In genomic region chr1:12230549-12231275, GRCh38 we compare ENCODE assay signal across 8 cellular contexts. TPM values are rescaled to one million over a fixed set of nuclear protein-coding genes. Genes with fewer than 3 reads are reported as not detected.
DNase-seq lines count a peak whose midpoint lies in the region; ATAC-seq and TF ChIP-seq lines count a peak whose summit lies in the region.

No MANE protein-coding gene starts in this region.

- H3K4me3 ChIP-seq in epithelial cell of proximal tubule (ENCODE audit: low read depth, low read length) (peak overlapping the region; percentile 84), mucosa of rectum (ENCODE audit: low read length in 2 of 2) (peak overlapping the region; percentile 74 to 92), aorta (ENCODE audit: low read length in 2 of 2) (peak overlapping the region; percentile 88 to 94)

- TF ChIP-seq CTCF in HFFc6 (IDR thresholded peaks at IDR 0.05) (no peak), epithelial cell of proximal tubule (conservative IDR thresholded peaks at IDR 0.05; ENCODE audit: low read depth, low read length) (no peak)

- H3K4me1 Mint-ChIP-seq in HFFc6 (ENCODE audit: low read depth) = peaks cover 7% of the 10 kb centered on the region
- H3K4me1 Mint-ChIP-seq in T-helper 2 cell treated with Interferon-gamma antibody and Interleukin-4, amounts not matched to agents 5 μg/mL and 100 μg/mL, for 36 hours (ENCODE audit: low read depth) = peaks cover 10% of the 10 kb centered on the region

- no peaks in the 10 kb centered on the region for H3K9me3 Mint-ChIP-seq in HFFc6
- H3K9me3 Mint-ChIP-seq in T-helper 2 cell treated with Interferon-gamma antibody and Interleukin-4, amounts not matched to agents 5 μg/mL and 100 μg/mL, for 36 hours = no peaks in the 10 kb centered on the region

- no peaks in the 10 kb centered on the region for H3K36me3 Mint-ChIP-seq in HFFc6 (ENCODE audit: low read depth)
- H3K36me3 Mint-ChIP-seq in T-helper 2 cell treated with Interferon-gamma antibody and Interleukin-4, amounts not matched to agents 5 μg/mL and 100 μg/mL, for 36 hours (ENCODE audit: low read depth) = peaks cover 5% of the 10 kb centered on the region

- H3K27me3 ChIP-seq in mucosa of rectum (ENCODE audit: control insufficient read depth in 2 of 2, insufficient read depth in 2 of 2, low read length in 2 of 2) (no peaks in the 10 kb centered on the region), aorta (ENCODE audit: control insufficient read depth in 1 of 2, insufficient read depth in 2 of 2, low read length in 1 of 2) (no peaks in the 10 kb centered on the region)

- peak overlapping the region; percentile 90 for H3K4me3 Mint-ChIP-seq in HFFc6
- H3K4me3 Mint-ChIP-seq in T-helper 2 cell treated with Interferon-gamma antibody and Interleukin-4, amounts not matched to agents 5 μg/mL and 100 μg/mL, for 36 hours = peak overlapping the region; percentile 86

- 0% methylated on average over 30 to 36 of the region's 36 CpGs for WGBS in aorta, 2 donors

- peak; percentile 84 for ATAC-seq in aorta (ENCODE audit: low FRiP score)
- no peak for ATAC-seq in GM19467 (IDR thresholded peaks at IDR 0.05; ENCODE audit: unreplicated experiment)

- H3K9me3 ChIP-seq in mucosa of rectum (ENCODE audit: control insufficient read depth in 2 of 2, low read length in 2 of 2) (no peaks in the 10 kb centered on the region), aorta (ENCODE audit: control insufficient read depth, low read length) (no peaks in the 10 kb centered on the region)

- H3K27ac ChIP-seq in mucosa of rectum (ENCODE audit: low read depth in 2 of 2, low read length in 2 of 2) (peak overlapping the region; percentile 84 to 89), aorta (ENCODE audit: low read depth in 1 of 2, low read length in 2 of 2) (peak overlapping the region in 1 of 2 donors; percentile 39)

- intact Hi-C loops in aorta (cut with DNase I) = no loop called here

- peaks cover 4% of the 10 kb centered on the region; the same call in 1 of the 2 replicates for H3K27me3 Mint-ChIP-seq in HFFc6 (ENCODE audit: insufficient read depth)
- H3K27me3 Mint-ChIP-seq in T-helper 2 cell treated with Interferon-gamma antibody and Interleukin-4, amounts not matched to agents 5 μg/mL and 100 μg/mL, for 36 hours (ENCODE audit: low read depth) = peaks cover 6% of the 10 kb centered on the region

- H3K36me3 ChIP-seq in mucosa of rectum (ENCODE audit: control insufficient read depth in 2 of 2, insufficient read depth in 2 of 2, low read length in 2 of 2) = peaks cover 8 to 12% of the 10 kb centered on the region in 2 donors
- peaks cover 0 to 3% of the 10 kb centered on the region in 2 donors for H3K36me3 ChIP-seq in aorta (ENCODE audit: control insufficient read depth in 1 of 2, insufficient read depth in 2 of 2, low read length in 1 of 2)

- H3K9ac ChIP-seq in mucosa of rectum (ENCODE audit: low read depth in 1 of 2, low read length in 2 of 2) = peak overlapping the region; percentile 79 to 95

- peak; percentile 50 for DNase-seq in EH (ENCODE audit: low read depth)
- no peak for DNase-seq in HFFc6
- no peak for DNase-seq in T-helper 2 cell treated with Interferon-gamma antibody and Interleukin-4, amounts not matched to agents 5 μg/mL and 100 μg/mL, for 36 hours (ENCODE audit: low spot score)
- DNase-seq in epithelial cell of proximal tubule (ENCODE audit: low read depth) = no peak
- DNase-seq in aorta = peak; percentile 74 to 84
- no peak for DNase-seq in putamen (ENCODE audit: low spot score)

- H3K4me1 ChIP-seq in mucosa of rectum (ENCODE audit: control insufficient read depth in 2 of 2, insufficient read depth in 2 of 2, low read length in 2 of 2) (peaks cover 8 to 10% of the 10 kb centered on the region in 2 donors), aorta (ENCODE audit: control insufficient read depth in 1 of 2, insufficient read depth in 2 of 2, low read length in 2 of 2) (no peaks in the 10 kb centered on the region)

- peak overlapping the region; percentile 70 for H3K27ac Mint-ChIP-seq in HFFc6
- H3K27ac Mint-ChIP-seq in T-helper 2 cell treated with Interferon-gamma antibody and Interleukin-4, amounts not matched to agents 5 μg/mL and 100 μg/mL, for 36 hours = peak overlapping the region; percentile 65

RNA-seq across cellular contexts. Expression of gene VPS13D, which starts 0.9 kb away (rescaled TPM):
- total RNA-seq in HFFc6 (2021; fragmentation: NEBNext Ultra II Directional; extraction: Animal tissue kit (Norgen Biotek cat#: 25700)) = 10 to 100 TPM; 18.8 to 29.5 (median 21.5) TPM
- total RNA-seq in epithelial cell of proximal tubule (12.8 and 13.8 TPM in 2 replicates), aorta (100 to 1,000 TPM in 1 of 2 donors, 10 to 100 TPM in 1; 94.2 to 134 TPM)
- polyA plus RNA-seq in aorta = 10 to 100 TPM; 15.8 to 23.6 TPM

Comparison
In these comparisons a context has a peak if more than half of its experiments do, and no peak if none do; other contexts are left out.
1. DNase-seq: peak in EH (single experiment) and aorta (2 of 2); none in HFFc6 (single experiment), T-helper 2 cell treated with Interferon-gamma antibody and Interleukin-4, amounts not matched to agents 5 μg/mL and 100 μg/mL, for 36 hours (single experiment), epithelial cell of proximal tubule (single experiment) and putamen (single experiment).
2. Peak in every context shown above with its lines, with median percentiles within 50 percentile points of each other: H3K4me3 ChIP-seq.